ENCODE assay signal across 17 cellular contexts in genomic region chr17:49219987-49220386, GRCh38. TPM values are rescaled to one million over a fixed set of nuclear protein-coding genes. Genes with fewer than 3 reads are reported as not detected.
DNase-seq lines count a peak whose midpoint lies in the region; ATAC-seq and TF ChIP-seq lines count a peak whose summit lies in the region.
"Had no signal": no experiment of that assay in that cellular context is flagged by ENCODE, and none has a peak within 500 bp of the region (broad histone marks: within the 10 kb centered on the region; RNA-seq: fewer than 3 reads in every experiment).

No MANE protein-coding gene starts in this region.

- intact Hi-C loops in CD14-positive monocyte (cut with micrococcal nuclease), result loop anchor here in 1 of 2 donors (2.0 kb wide), 1 partner anchor 27 kb away; no protein-coding TSS in a partner anchor

- DNase-seq in CD14-positive monocyte (ENCODE audit: low spot score) (no peak), amniotic stem cell (lab: John Stamatoyannopoulos, UW) (no peak), NCI-H2029 (lab: John Stamatoyannopoulos, UW) (no peak)
- DNase-seq in effector memory CD8-positive, alpha-beta T cell, result no peak
- DNase-seq: activated CD4-positive, alpha-beta T cell treated with anti-CD3 and anti-CD28 coated beads for 1 hour; central memory CD4-positive, alpha-beta T cell; IMR-90; islet precursor cell; NCI-H1417 treated with DMSO at 0.1 percent for 48 hours; SW 1271 had no signal

- H3K4me2 ChIP-seq in OCI-LY3 (ENCODE audit: low read length), result peak overlapping the region; percentile 100; the same call in 1 of the 2 replicates

- H3K36me3 Mint-ChIP-seq in CD14-positive monocyte, result peaks cover 31 to 49% of the 10 kb centered on the region in 2 donors
- peaks cover 80% of the 10 kb centered on the region for H3K36me3 Mint-ChIP-seq in effector memory CD8-positive, alpha-beta T cell (ENCODE audit: insufficient read depth)

- peak; percentile 30 for TF ChIP-seq CTCF in CD14-positive monocyte (IDR thresholded peaks at IDR 0.05)
- no peak for TF ChIP-seq CTCF in OCI-LY3 (IDR thresholded peaks at IDR 0.05; ENCODE audit: low read depth, low read length)

- H3K4me3 ChIP-seq in OCI-LY3 (ENCODE audit: low read length) (no peak overlapping the region), skin epidermis (no peak overlapping the region)
- H3K4me3 ChIP-seq: ascending aorta, upper lobe of right lung had no signal

- H3K9ac ChIP-seq in OCI-LY3 (ENCODE audit: low read length), result no peak overlapping the region

- H3K9me3 ChIP-seq in OCI-LY3 (ENCODE audit: insufficient read depth, low read length), result no peaks in the 10 kb centered on the region
- H3K9me3 ChIP-seq: ascending aorta, upper lobe of right lung had no signal

- H3K9me3 Mint-ChIP-seq in CD14-positive monocyte, result peaks cover 0 to 11% (median 3%) of the 10 kb centered on the region in 7 donors
- no peaks in the 10 kb centered on the region for H3K9me3 Mint-ChIP-seq in effector memory CD8-positive, alpha-beta T cell

- no peak overlapping the region for H2AFZ ChIP-seq in OCI-LY3 (ENCODE audit: low read depth, low read length)

- H3K27me3 ChIP-seq in OCI-LY3 (ENCODE audit: low read depth, low read length), result no peaks in the 10 kb centered on the region

- no peaks in the 10 kb centered on the region for H3K79me2 ChIP-seq in OCI-LY3 (ENCODE audit: low read length)

- peak overlapping the region; percentile 99 to 100 (median 99) for H3K27ac Mint-ChIP-seq in CD14-positive monocyte
- peak overlapping the region; percentile 89 to 93 for H3K27ac Mint-ChIP-seq in effector memory CD8-positive, alpha-beta T cell

- H3K4me3 Mint-ChIP-seq in CD14-positive monocyte, result peak overlapping the region in 1 of 2 donors; percentile 76
- H3K4me3 Mint-ChIP-seq in effector memory CD8-positive, alpha-beta T cell, result peak overlapping the region; percentile 87 to 99

- peaks cover 81% of the 10 kb centered on the region for H3K4me1 Mint-ChIP-seq in CD14-positive monocyte
- peaks cover 65 to 67% of the 10 kb centered on the region in 2 donors for H3K4me1 Mint-ChIP-seq in effector memory CD8-positive, alpha-beta T cell (ENCODE audit: low read depth in 2 of 2)

- H4K20me1 ChIP-seq in OCI-LY3 (ENCODE audit: insufficient read depth, low read length), result no peaks in the 10 kb centered on the region

- H3K27ac ChIP-seq in OCI-LY3 (ENCODE audit: low read length), result peak overlapping the region; percentile 95; the same call in 1 of the 2 replicates
- H3K27ac ChIP-seq in skin epidermis, result peak overlapping the region in 12 of 21 experiments; percentile 39 to 90 (median 76)
- H3K27ac ChIP-seq: ascending aorta had no signal

- H3K36me3 ChIP-seq in OCI-LY3 (replicated peaks; ENCODE audit: low read depth, low read length), result peaks cover 14% of the 10 kb centered on the region
- H3K36me3 ChIP-seq: ascending aorta, upper lobe of right lung had no signal

- peaks cover 19 to 32% (median 21%) of the 10 kb centered on the region in 3 donors for H3K27me3 Mint-ChIP-seq in CD14-positive monocyte (ENCODE audit: low read depth in 3 of 3)
- no peaks in the 10 kb centered on the region for H3K27me3 Mint-ChIP-seq in effector memory CD8-positive, alpha-beta T cell

- ATAC-seq in effector memory CD8-positive, alpha-beta T cell (replicated peaks), result no peak
- no peak for ATAC-seq in HG02588 (IDR thresholded peaks at IDR 0.05; ENCODE audit: unreplicated experiment)
- ATAC-seq in GM21515 (IDR thresholded peaks at IDR 0.05; ENCODE audit: unreplicated experiment), result no peak
- ATAC-seq: sciatic nerve had no signal

- peaks cover 49% of the 10 kb centered on the region for H3K4me1 ChIP-seq in OCI-LY3 (ENCODE audit: low read length)
- H3K4me1 ChIP-seq: ascending aorta had no signal

RNA-seq across cellular contexts. Expression of gene ABI3, which starts 9.5 kb away (rescaled TPM):
- polyA plus RNA-seq in CD14-positive monocyte, result 10 to 100 TPM; 43.2 to 90.6 TPM

RNA-seq across cellular contexts. Expression of gene GNGT2, which starts 9.6 kb away (rescaled TPM):
- polyA plus RNA-seq in CD14-positive monocyte, result 10 to 100 TPM; 16.7 to 25.1 TPM

RNA-seq across cellular contexts. Expression of gene PHOSPHO1, which starts 10.6 kb away (rescaled TPM):
- polyA plus RNA-seq in CD14-positive monocyte, result 1 to 10 TPM in 1 of 2 donors, under 1 TPM in 1; 0.51 to 1.4 TPM
